In the genomic region with DNA sequence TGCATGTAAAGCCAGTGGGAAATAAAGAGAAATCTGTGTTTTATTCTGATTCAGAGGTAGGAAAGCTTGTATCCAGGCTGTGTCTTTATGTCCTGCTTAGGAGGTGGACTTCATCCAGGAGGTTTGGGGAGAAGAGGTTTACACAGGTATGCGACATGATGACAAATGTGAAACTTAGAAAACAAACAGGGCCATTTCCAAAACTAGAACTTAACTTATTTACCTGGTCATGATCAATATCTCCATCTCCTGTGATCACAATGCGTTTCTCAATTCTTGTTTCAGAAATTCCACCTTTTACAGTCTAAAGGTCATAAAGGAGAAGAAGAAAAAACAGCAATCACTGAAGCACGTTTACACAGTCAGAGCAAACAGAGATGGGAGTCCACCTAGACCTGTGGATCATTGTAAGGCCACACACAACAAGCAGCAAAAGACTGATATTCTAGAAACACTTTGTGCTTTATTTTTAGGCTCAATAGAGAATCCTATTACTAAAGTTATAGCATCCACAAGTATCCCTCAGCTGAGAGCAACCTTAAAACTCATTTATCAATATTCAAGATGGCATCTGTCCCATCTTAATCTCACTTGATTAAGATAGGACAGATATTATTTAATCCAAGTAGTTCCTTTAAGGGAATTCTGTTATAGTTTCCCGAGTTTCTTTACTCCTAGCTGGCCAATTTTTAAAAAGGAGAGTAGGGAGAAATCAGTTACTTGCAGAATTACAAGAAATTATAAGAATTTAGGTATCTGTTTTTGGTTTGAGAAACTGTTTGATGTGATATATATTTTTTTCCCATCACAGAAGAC, we compare ENCODE assay signal across 1 cellular context.
TF ChIP-seq lines count a peak whose summit lies in the region.

No MANE protein-coding gene starts in this region.

TF ChIP-seq in HepG2, 621 proteins besides CTCF, POLR2A, EP300 and RAD21 (continued from another document and continues in another):
- TF ChIP-seq, protein P1, sequence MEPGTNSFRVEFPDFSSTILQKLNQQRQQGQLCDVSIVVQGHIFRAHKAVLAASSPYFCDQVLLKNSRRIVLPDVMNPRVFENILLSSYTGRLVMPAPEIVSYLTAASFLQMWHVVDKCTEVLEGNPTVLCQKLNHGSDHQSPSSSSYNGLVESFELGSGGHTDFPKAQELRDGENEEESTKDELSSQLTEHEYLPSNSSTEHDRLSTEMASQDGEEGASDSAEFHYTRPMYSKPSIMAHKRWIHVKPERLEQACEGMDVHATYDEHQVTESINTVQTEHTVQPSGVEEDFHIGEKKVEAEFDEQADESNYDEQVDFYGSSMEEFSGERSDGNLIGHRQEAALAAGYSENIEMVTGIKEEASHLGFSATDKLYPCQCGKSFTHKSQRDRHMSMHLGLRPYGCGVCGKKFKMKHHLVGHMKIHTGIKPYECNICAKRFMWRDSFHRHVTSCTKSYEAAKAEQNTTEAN (CRISPR knock-in tag; conservative IDR thresholded peaks at IDR 0.05): peak; percentile 69
- TF ChIP-seq ISL2 (CRISPR knock-in tag; IDR thresholded peaks at IDR 0.05) (peak; percentile 100), TBX3 (IDR thresholded peaks at IDR 0.05; ENCODE audit: borderline replicate concordance) (peak; percentile 93), SMYD3 (CRISPR knock-in tag; IDR thresholded peaks at IDR 0.05) (peak; percentile 96), ZNF564 (CRISPR knock-in tag; IDR thresholded peaks at IDR 0.05) (peak; percentile 57; the same call in 1 of the 2 replicates), FOXC1 (CRISPR knock-in tag; IDR thresholded peaks at IDR 0.05; ENCODE audit: borderline replicate concordance) (no peak), ZNF775 (CRISPR knock-in tag; IDR thresholded peaks at IDR 0.05; ENCODE audit: borderline replicate concordance) (no peak), MIER2 (CRISPR knock-in tag; IDR thresholded peaks at IDR 0.05) (peak; percentile 88; the same call in 1 of the 2 replicates), ZNF788 (CRISPR knock-in tag; IDR thresholded peaks at IDR 0.05; ENCODE audit: borderline replicate concordance) (no peak; the same call in 1 of the 2 replicates), KLF11 (CRISPR knock-in tag; IDR thresholded peaks at IDR 0.05) (peak; percentile 97), FOXM1 (CRISPR knock-in tag; IDR thresholded peaks at IDR 0.05) (no peak), GLI4 (CRISPR knock-in tag; IDR thresholded peaks at IDR 0.05; ENCODE audit: borderline replicate concordance) (no peak), ZNF543 (CRISPR knock-in tag; IDR thresholded peaks at IDR 0.05) (no peak), ZNF33A (CRISPR knock-in tag; IDR thresholded peaks at IDR 0.05; ENCODE audit: borderline replicate concordance) (no peak), SMAD9 (CRISPR knock-in tag; IDR thresholded peaks at IDR 0.05) (no peak), CC2D1A (CRISPR knock-in tag; IDR thresholded peaks at IDR 0.05) (no peak), MIXL1 (CRISPR knock-in tag; IDR thresholded peaks at IDR 0.05) (peak; percentile 99), JARID2 (CRISPR knock-in tag; IDR thresholded peaks at IDR 0.05; ENCODE audit: insufficient replicate concordance) (no peak), ZNF850 (CRISPR knock-in tag; conservative IDR thresholded peaks at IDR 0.05) (no peak), HOXA5 (CRISPR knock-in tag; IDR thresholded peaks at IDR 0.05) (peak; percentile 100), KMT2B (CRISPR knock-in tag; IDR thresholded peaks at IDR 0.05) (peak; percentile 35; the same call in 1 of the 2 replicates), POGZ (CRISPR knock-in tag; IDR thresholded peaks at IDR 0.05) (peak; percentile 97), NFE2L2 (IDR thresholded peaks at IDR 0.05; ENCODE audit: low read length) (no peak), HNRNPK (IDR thresholded peaks at IDR 0.05; ENCODE audit: low read depth, low read length, poor library complexity, severe bottlenecking) (no peak), MAFK (conservative IDR thresholded peaks at IDR 0.05 in 1 of 2, IDR thresholded peaks at IDR 0.05 in 1 of 2; ENCODE audit: low read length in 2 of 2) (no peak), HDAC6 (IDR thresholded peaks at IDR 0.05; ENCODE audit: low read depth, low read length) (no peak), RFX5 (IDR thresholded peaks at IDR 0.05; ENCODE audit: low read depth, low read length) (no peak), ETV5 (CRISPR knock-in tag; IDR thresholded peaks at IDR 0.05; ENCODE audit: borderline replicate concordance) (peak; percentile 84; the same call in 1 of the 2 replicates), SRF (IDR thresholded peaks at IDR 0.05; ENCODE audit: low read depth, low read length) (0 out of 2 replicates have a peak, but pooled peaks have one; percentile 15), CCAR2 (optimal IDR thresholded peaks at IDR 0.05; ENCODE audit: low read depth, low read length) (no peak), HNF4A (CRISPR knock-in tag; IDR thresholded peaks at IDR 0.05) (peak; percentile 100), RFX3 (CRISPR knock-in tag; IDR thresholded peaks at IDR 0.05) (0 out of 2 replicates have a peak, but pooled peaks have one; percentile 48), CBX5 (CRISPR knock-in tag; IDR thresholded peaks at IDR 0.05; ENCODE audit: borderline replicate concordance) (peak; percentile 67; the same call in 1 of the 2 replicates)
- TF ChIP-seq, protein P2, sequence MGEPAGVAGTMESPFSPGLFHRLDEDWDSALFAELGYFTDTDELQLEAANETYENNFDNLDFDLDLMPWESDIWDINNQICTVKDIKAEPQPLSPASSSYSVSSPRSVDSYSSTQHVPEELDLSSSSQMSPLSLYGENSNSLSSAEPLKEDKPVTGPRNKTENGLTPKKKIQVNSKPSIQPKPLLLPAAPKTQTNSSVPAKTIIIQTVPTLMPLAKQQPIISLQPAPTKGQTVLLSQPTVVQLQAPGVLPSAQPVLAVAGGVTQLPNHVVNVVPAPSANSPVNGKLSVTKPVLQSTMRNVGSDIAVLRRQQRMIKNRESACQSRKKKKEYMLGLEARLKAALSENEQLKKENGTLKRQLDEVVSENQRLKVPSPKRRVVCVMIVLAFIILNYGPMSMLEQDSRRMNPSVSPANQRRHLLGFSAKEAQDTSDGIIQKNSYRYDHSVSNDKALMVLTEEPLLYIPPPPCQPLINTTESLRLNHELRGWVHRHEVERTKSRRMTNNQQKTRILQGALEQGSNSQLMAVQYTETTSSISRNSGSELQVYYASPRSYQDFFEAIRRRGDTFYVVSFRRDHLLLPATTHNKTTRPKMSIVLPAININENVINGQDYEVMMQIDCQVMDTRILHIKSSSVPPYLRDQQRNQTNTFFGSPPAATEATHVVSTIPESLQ (CRISPR knock-in tag; conservative IDR thresholded peaks at IDR 0.05): 0 out of 2 replicates have a peak, but pooled peaks have one; percentile 40
- TF ChIP-seq, protein P3, sequence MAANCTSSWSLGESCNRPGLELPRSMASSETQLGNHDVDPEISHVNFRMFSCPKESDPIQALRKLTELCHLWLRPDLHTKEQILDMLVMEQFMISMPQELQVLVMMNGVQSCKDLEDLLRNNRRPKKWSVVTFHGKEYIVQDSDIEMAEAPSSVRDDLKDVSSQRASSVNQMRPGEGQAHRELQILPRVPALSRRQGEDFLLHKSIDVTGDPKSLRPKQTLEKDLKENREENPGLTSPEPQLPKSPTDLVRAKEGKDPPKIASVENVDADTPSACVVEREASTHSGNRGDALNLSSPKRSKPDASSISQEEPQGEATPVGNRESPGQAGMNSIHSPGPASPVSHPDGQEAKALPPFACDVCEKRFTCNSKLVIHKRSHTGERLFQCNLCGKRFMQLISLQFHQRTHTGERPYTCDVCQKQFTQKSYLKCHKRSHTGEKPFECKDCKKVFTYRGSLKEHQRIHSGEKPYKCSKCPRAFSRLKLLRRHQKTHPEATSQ (CRISPR knock-in tag; IDR thresholded peaks at IDR 0.05; ENCODE audit: borderline replicate concordance): peak; percentile 98; the same call in 1 of the 2 replicates
- TF ChIP-seq, protein P4, sequence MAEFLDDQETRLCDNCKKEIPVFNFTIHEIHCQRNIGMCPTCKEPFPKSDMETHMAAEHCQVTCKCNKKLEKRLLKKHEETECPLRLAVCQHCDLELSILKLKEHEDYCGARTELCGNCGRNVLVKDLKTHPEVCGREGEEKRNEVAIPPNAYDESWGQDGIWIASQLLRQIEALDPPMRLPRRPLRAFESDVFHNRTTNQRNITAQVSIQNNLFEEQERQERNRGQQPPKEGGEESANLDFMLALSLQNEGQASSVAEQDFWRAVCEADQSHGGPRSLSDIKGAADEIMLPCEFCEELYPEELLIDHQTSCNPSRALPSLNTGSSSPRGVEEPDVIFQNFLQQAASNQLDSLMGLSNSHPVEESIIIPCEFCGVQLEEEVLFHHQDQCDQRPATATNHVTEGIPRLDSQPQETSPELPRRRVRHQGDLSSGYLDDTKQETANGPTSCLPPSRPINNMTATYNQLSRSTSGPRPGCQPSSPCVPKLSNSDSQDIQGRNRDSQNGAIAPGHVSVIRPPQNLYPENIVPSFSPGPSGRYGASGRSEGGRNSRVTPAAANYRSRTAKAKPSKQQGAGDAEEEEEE (CRISPR knock-in tag; IDR thresholded peaks at IDR 0.05; ENCODE audit: borderline replicate concordance): no peak; the same call in 1 of the 2 replicates
- TF ChIP-seq, protein P5, sequence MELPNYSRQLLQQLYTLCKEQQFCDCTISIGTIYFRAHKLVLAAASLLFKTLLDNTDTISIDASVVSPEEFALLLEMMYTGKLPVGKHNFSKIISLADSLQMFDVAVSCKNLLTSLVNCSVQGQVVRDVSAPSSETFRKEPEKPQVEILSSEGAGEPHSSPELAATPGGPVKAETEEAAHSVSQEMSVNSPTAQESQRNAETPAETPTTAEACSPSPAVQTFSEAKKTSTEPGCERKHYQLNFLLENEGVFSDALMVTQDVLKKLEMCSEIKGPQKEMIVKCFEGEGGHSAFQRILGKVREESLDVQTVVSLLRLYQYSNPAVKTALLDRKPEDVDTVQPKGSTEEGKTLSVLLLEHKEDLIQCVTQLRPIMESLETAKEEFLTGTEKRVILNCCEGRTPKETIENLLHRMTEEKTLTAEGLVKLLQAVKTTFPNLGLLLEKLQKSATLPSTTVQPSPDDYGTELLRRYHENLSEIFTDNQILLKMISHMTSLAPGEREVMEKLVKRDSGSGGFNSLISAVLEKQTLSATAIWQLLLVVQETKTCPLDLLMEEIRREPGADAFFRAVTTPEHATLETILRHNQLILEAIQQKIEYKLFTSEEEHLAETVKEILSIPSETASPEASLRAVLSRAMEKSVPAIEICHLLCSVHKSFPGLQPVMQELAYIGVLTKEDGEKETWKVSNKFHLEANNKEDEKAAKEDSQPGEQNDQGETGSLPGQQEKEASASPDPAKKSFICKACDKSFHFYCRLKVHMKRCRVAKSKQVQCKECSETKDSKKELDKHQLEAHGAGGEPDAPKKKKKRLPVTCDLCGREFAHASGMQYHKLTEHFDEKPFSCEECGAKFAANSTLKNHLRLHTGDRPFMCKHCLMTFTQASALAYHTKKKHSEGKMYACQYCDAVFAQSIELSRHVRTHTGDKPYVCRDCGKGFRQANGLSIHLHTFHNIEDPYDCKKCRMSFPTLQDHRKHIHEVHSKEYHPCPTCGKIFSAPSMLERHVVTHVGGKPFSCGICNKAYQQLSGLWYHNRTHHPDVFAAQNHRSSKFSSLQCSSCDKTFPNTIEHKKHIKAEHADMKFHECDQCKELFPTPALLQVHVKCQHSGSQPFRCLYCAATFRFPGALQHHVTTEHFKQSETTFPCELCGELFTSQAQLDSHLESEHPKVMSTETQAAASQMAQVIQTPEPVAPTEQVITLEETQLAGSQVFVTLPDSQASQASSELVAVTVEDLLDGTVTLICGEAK (IDR thresholded peaks at IDR 0.05): no peak
- TF ChIP-seq, protein P5 (CRISPR knock-in tag; IDR thresholded peaks at IDR 0.05): no peak; the same call in 1 of the 2 replicates
- TF ChIP-seq, protein P6, sequence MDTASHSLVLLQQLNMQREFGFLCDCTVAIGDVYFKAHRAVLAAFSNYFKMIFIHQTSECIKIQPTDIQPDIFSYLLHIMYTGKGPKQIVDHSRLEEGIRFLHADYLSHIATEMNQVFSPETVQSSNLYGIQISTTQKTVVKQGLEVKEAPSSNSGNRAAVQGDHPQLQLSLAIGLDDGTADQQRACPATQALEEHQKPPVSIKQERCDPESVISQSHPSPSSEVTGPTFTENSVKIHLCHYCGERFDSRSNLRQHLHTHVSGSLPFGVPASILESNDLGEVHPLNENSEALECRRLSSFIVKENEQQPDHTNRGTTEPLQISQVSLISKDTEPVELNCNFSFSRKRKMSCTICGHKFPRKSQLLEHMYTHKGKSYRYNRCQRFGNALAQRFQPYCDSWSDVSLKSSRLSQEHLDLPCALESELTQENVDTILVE (CRISPR knock-in tag; IDR thresholded peaks at IDR 0.05): peak; percentile 80; the same call in 1 of the 2 replicates
- TF ChIP-seq, protein P7, sequence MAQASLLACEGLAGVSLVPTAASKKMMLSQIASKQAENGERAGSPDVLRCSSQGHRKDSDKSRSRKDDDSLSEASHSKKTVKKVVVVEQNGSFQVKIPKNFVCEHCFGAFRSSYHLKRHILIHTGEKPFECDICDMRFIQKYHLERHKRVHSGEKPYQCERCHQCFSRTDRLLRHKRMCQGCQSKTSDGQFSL (CRISPR knock-in tag; IDR thresholded peaks at IDR 0.05): 0 out of 2 replicates have a peak, but pooled peaks have one; percentile 24
